8 cellular contexts compared by ENCODE assay signal in genomic region chr19:7507884-7508283, GRCh38. TPM values are rescaled to one million over a fixed set of nuclear protein-coding genes. Genes with fewer than 3 reads are reported as not detected.
DNase-seq lines count a peak whose midpoint lies in the region; ATAC-seq and TF ChIP-seq lines count a peak whose summit lies in the region.

No MANE protein-coding gene starts in this region.

- H3K18ac ChIP-seq in H9 (ENCODE audit: insufficient read length, low read depth, low read length), result no peak overlapping the region

- no peak overlapping the region for H3K56ac ChIP-seq in H9 (ENCODE audit: insufficient read length, low read depth, low read length)

- H2BK5ac ChIP-seq in H9 (ENCODE audit: insufficient read length, low read length), result no peak overlapping the region

- no peaks in the 10 kb centered on the region for H4K20me1 ChIP-seq in H9 (ENCODE audit: control insufficient read depth, insufficient read depth, insufficient read length)

- H2BK20ac ChIP-seq in H9 (ENCODE audit: low read depth, low read length, poor library complexity, severe bottlenecking), result no peak overlapping the region

- H3T11ph ChIP-seq in H9 (ENCODE audit: low read length), result no peak overlapping the region

- H3K9ac ChIP-seq in H9 (ENCODE audit: extremely low read depth, insufficient read length, low read length) (no peak overlapping the region), skeletal muscle satellite cell (ENCODE audit: low read depth, low read length) (no peak overlapping the region)

- H3K9me3 ChIP-seq in A673 (ENCODE audit: low read depth, low read length, poor library complexity, severe bottlenecking) (no peaks in the 10 kb centered on the region), H9 (ENCODE audit: control insufficient read depth, low read depth, low read length) (no peaks in the 10 kb centered on the region), skeletal muscle satellite cell (replicated peaks; ENCODE audit: low read length) (no peaks in the 10 kb centered on the region)

- POLR2A ChIA-PET in A673 (lab: Charles Lee; ENCODE audit: low non-redundant PET), result interaction anchor here (0.7 kb wide), 1 partner anchor 11 kb away, joined by 14 read pairs; no protein-coding TSS in a partner anchor

- DNase-seq in A673 (ENCODE audit: low spot score) (peak; percentile 63), H9 (peak; percentile 97), SW 1271 (lab: John Stamatoyannopoulos, UW) (peak; percentile 65 to 81), foreskin melanocyte (peak; percentile 60), HuH-7 (ENCODE audit: low spot score) (no peak)

- H2AK5ac ChIP-seq in H9 (ENCODE audit: insufficient read length, low read length), result no peak overlapping the region

- H3K4me3 ChIP-seq in A673 (ENCODE audit: low read depth, low read length, poor library complexity, severe bottlenecking) (no peak overlapping the region), skeletal muscle satellite cell (ENCODE audit: low read length) (no peak overlapping the region)

- no peak overlapping the region for H4K91ac ChIP-seq in H9 (ENCODE audit: insufficient read length, low read depth, low read length)

- H3K4me2 ChIP-seq in H9 (ENCODE audit: insufficient read depth, insufficient read length, low read length) (no peak overlapping the region), skeletal muscle satellite cell (ENCODE audit: low read length) (peak overlapping the region; percentile 25)

- no peaks in the 10 kb centered on the region for H3K79me2 ChIP-seq in H9 (ENCODE audit: insufficient read depth, low read length)

- H3K14ac ChIP-seq in H9 (ENCODE audit: insufficient read depth, low read length), result no peak overlapping the region

- ATAC-seq in GM18861 (IDR thresholded peaks at IDR 0.05; ENCODE audit: unreplicated experiment), result no peak
- no peak for ATAC-seq in HG03025 (IDR thresholded peaks at IDR 0.05; ENCODE audit: low FRiP score, unreplicated experiment)

- no peak for TF ChIP-seq CTCF in A673 (conservative IDR thresholded peaks at IDR 0.05; ENCODE audit: low read depth, low read length)
- TF ChIP-seq CTCF in H9 (conservative IDR thresholded peaks at IDR 0.05), result no peak

- H2BK120ac ChIP-seq in H9 (ENCODE audit: low read depth, low read length, poor library complexity, severe bottlenecking), result no peak overlapping the region

- no peaks in the 10 kb centered on the region for H3K79me1 ChIP-seq in H9 (ENCODE audit: insufficient read depth, low read depth, low read length, poor library complexity, severe bottlenecking)

- H3K36me3 ChIP-seq in A673 (ENCODE audit: insufficient read depth, low read length, poor library complexity, severe bottlenecking) (no peaks in the 10 kb centered on the region), skeletal muscle satellite cell (ENCODE audit: insufficient read depth, low read length) (no peaks in the 10 kb centered on the region)

- H3K27ac Mint-ChIP-seq in H9, result peak overlapping the region in 1 of 3 experiments; percentile 76; a peak in 2 of 7 replicates

- no peak overlapping the region for H2AFZ ChIP-seq in H9 (ENCODE audit: low read length)

- H4K8ac ChIP-seq in H9 (replicated peaks; ENCODE audit: insufficient read length, low read depth, low read length), result no peak overlapping the region

- no peak overlapping the region for H3K4ac ChIP-seq in H9 (ENCODE audit: low read depth, low read length)

- H3K27me3 ChIP-seq in A673 (replicated peaks; ENCODE audit: insufficient read depth, low read depth, low read length, poor library complexity), result no peaks in the 10 kb centered on the region
- H3K27me3 ChIP-seq in H9 (ENCODE audit: insufficient read depth, low read length), result no peaks in the 10 kb centered on the region
- peaks cover 5% of the 10 kb centered on the region for H3K27me3 ChIP-seq in skeletal muscle satellite cell (ENCODE audit: control insufficient read depth, insufficient read depth, low read length)

- H3K9me3 Mint-ChIP-seq in H9, result no peaks in the 10 kb centered on the region

- H3K36me3 Mint-ChIP-seq in H9 (ENCODE audit: insufficient read depth in 1 of 3, low read depth in 3 of 3), result no peaks in the 10 kb centered on the region

- H3K4me1 ChIP-seq in A673 (ENCODE audit: insufficient read depth, low read length, poor library complexity, severe bottlenecking) (peaks cover 5% of the 10 kb centered on the region), H9 (ENCODE audit: insufficient read depth, low read length) (no peaks in the 10 kb centered on the region; the same call in 1 of the 2 replicates), skeletal muscle satellite cell (ENCODE audit: control insufficient read depth, insufficient read depth, low read length) (peaks cover 8% of the 10 kb centered on the region)

- H4K5ac ChIP-seq in H9 (ENCODE audit: insufficient read length, low read depth, low read length), result no peak overlapping the region

- CTCF ChIA-PET in A673 (lab: Charles Lee), result no interaction called here

- no peak overlapping the region for H3K27ac ChIP-seq in A673 (ENCODE audit: low read depth, low read length, poor library complexity, severe bottlenecking)
- H3K27ac ChIP-seq in H9 (ENCODE audit: insufficient read length, low read depth, low read length), result no peak overlapping the region

- H3K4me3 Mint-ChIP-seq in H9, result no peak overlapping the region; a peak in 1 of 5 replicates

- intact Hi-C loops in A673 (cut with micrococcal nuclease; ENCODE audit: unreplicated experiment), result no loop called here

- no TSS peak for BruUV-seq in A673 (replicated peaks; lab: Mats Ljungman, UMichigan)

- peaks cover 32% of the 10 kb centered on the region for H3K27me3 Mint-ChIP-seq in H9 (ENCODE audit: low read depth)

- WGBS in H9 (ENCODE audit: extremely low coverage, insufficient read length, low lambda C conversion rate), result no CpG with 5 or more reads among the region's 11 CpGs

- H3K23me2 ChIP-seq in H9 (ENCODE audit: insufficient read length, low read depth, low read length, poor library complexity, severe bottlenecking), result peaks cover 6% of the 10 kb centered on the region

- no peak overlapping the region for H2BK15ac ChIP-seq in H9 (ENCODE audit: low read depth, low read length)

- H3K4me1 Mint-ChIP-seq in H9, result peaks cover 18 to 27% of the 10 kb centered on the region in 2 experiments

- no peak overlapping the region for H3K23ac ChIP-seq in H9 (ENCODE audit: insufficient read length, low read depth, low read length)

- H2BK12ac ChIP-seq in H9 (ENCODE audit: insufficient read length, low read depth, low read length), result no peak overlapping the region

RNA-seq across cellular contexts. Expression of gene ZNF358, which starts 8.0 kb away (rescaled TPM):
- total RNA-seq in A673 (2021) (44.1 and 48.2 TPM in 2 replicates), H9 (2021) (40.5 and 41.5 TPM in 2 replicates)
- 11.4 and 13.8 TPM in 2 replicates for total RNA-seq in skeletal muscle satellite cell (2012; rRNA removed)

RNA-seq across cellular contexts. Expression of gene MCOLN1, which starts 14.5 kb away (rescaled TPM):
- 25.7 and 28.4 TPM in 2 replicates for total RNA-seq in A673 (2021)
- total RNA-seq in H9 (2021), result 15.7 and 18.7 TPM in 2 replicates
- 5.7 and 6.1 TPM in 2 replicates for total RNA-seq in skeletal muscle satellite cell (2012; rRNA removed)

RNA-seq across cellular contexts. Expression of gene PEX11G, which starts 19.0 kb away (rescaled TPM):
- 1.1 and 1.9 TPM in 2 replicates for total RNA-seq in A673 (2021)
- total RNA-seq in H9 (2021), result 2.4 and 2.8 TPM in 2 replicates
- total RNA-seq in skeletal muscle satellite cell (2012; rRNA removed), result 1.7 and 3.5 TPM in 2 replicates

RNA-seq across cellular contexts. Expression of gene PNPLA6, which starts 27.6 kb away (rescaled TPM):
- total RNA-seq in A673 (2021), result 70.4 and 73.9 TPM in 2 replicates
- total RNA-seq in H9 (2021), result 130 and 135 TPM in 2 replicates
- total RNA-seq in skeletal muscle satellite cell (2012; rRNA removed), result 56.1 and 64.6 TPM in 2 replicates
